12 cellular contexts compared by ENCODE assay signal in genomic region chrX:1492421-1493012, GRCh38. TPM values are rescaled to one million over a fixed set of nuclear protein-coding genes. Genes with fewer than 3 reads are reported as not detected.
A peak's percentile ranks its signal among the peaks of the same experiment; 100 is the strongest.
DNase-seq lines count a peak whose midpoint lies in the region; ATAC-seq and TF ChIP-seq lines count a peak whose summit lies in the region.
"Had no signal": no experiment of that assay in that cellular context is flagged by ENCODE, and none has a peak within 500 bp of the region (broad histone marks: within the 10 kb centered on the region; RNA-seq: fewer than 3 reads in every experiment).

No MANE protein-coding gene starts in this region.

- peaks cover 34 to 67% (median 62%) of the 10 kb centered on the region in 10 experiments for H3K4me1 ChIP-seq in BLaER1 treated with 17β-estradiol and CSF1 and Interleukin-3, amounts not matched to agents 10 nM and 100 nM
- no peaks in the 10 kb centered on the region for H3K4me1 ChIP-seq in right lobe of liver
- H3K4me1 ChIP-seq in mammary epithelial cell (ENCODE audit: insufficient read depth, low read length): no peaks in the 10 kb centered on the region
- H3K4me1 ChIP-seq: BE2C had no signal

- no peak overlapping the region for H3K4me3 ChIP-seq in BLaER1 treated with 17β-estradiol and CSF1 and Interleukin-3, amounts not matched to agents 10 nM and 100 nM
- H3K4me3 ChIP-seq in GM12865 (ENCODE audit: low read depth, low read length) (peak overlapping the region; percentile 64), right lobe of liver (no peak overlapping the region), mammary epithelial cell (replicated peaks in 1 of 3; ENCODE audit: insufficient read depth in 1 of 3, low read depth in 2 of 3, low read length in 3 of 3) (no peak overlapping the region)
- H3K4me3 ChIP-seq: cardiac muscle cell had no signal

- no peak overlapping the region for H3K27ac Mint-ChIP-seq in activated CD4-positive, alpha-beta memory T cell treated with anti-CD3 and anti-CD28 coated beads for 36 hours

- peaks cover 14% of the 10 kb centered on the region for H3K4me1 Mint-ChIP-seq in activated CD4-positive, alpha-beta memory T cell treated with anti-CD3 and anti-CD28 coated beads for 36 hours (ENCODE audit: low read depth)

- ATAC-seq in right lobe of liver (no peak), GM18511 (IDR thresholded peaks at IDR 0.05; ENCODE audit: unreplicated experiment) (no peak), HG02852 (IDR thresholded peaks at IDR 0.05; ENCODE audit: unreplicated experiment) (no peak)

- peak overlapping the region in 4 of 11 experiments; percentile 16 to 46 (median 36); a peak in 3 of 22 replicates for H3K9ac ChIP-seq in BLaER1 treated with 17β-estradiol and CSF1 and Interleukin-3, amounts not matched to agents 10 nM and 100 nM
- H3K9ac ChIP-seq in mammary epithelial cell (ENCODE audit: insufficient read depth, low read length): no peak overlapping the region

- intact Hi-C loops in activated CD4-positive, alpha-beta memory T cell treated with anti-CD3 and anti-CD28 coated beads for 36 hours (cut with micrococcal nuclease): loop anchor here (1.0 kb wide), 1 partner anchor 11 kb away; no protein-coding TSS in a partner anchor
- intact Hi-C loops in right lobe of liver (cut with DNase I) (no loop called here), mammary epithelial cell (cut with micrococcal nuclease) (no loop called here)

- peaks cover 17 to 69% (median 52%) of the 10 kb centered on the region in 11 experiments for H3K36me3 ChIP-seq in BLaER1 treated with 17β-estradiol and CSF1 and Interleukin-3, amounts not matched to agents 10 nM and 100 nM
- H3K36me3 ChIP-seq in right lobe of liver (no peaks in the 10 kb centered on the region), mammary epithelial cell (ENCODE audit: insufficient read depth, low read length) (no peaks in the 10 kb centered on the region)
- H3K36me3 ChIP-seq: BE2C, cardiac muscle cell had no signal

- TF ChIP-seq CTCF in GM12865 (IDR thresholded peaks at IDR 0.05; ENCODE audit: insufficient read depth, low read depth, low read length, missing control alignments): no peak
- TF ChIP-seq CTCF in right lobe of liver (IDR thresholded peaks at IDR 0.05): no peak
- no peak for TF ChIP-seq CTCF in RWPE1 (conservative IDR thresholded peaks at IDR 0.05; ENCODE audit: low read depth)
- TF ChIP-seq CTCF in mammary epithelial cell (conservative IDR thresholded peaks at IDR 0.05 in 1 of 2, IDR thresholded peaks at IDR 0.05 in 1 of 2; ENCODE audit: extremely low read depth in 1 of 2, insufficient read depth in 1 of 2, low read depth in 1 of 2, low read length in 2 of 2): no peak

- dilution Hi-C loops in mammary epithelial cell (cut with HindIII; ENCODE audit: low sequenced_read_pairs): no loop called here

- H3K4me2 ChIP-seq in BLaER1 treated with 17β-estradiol and CSF1 and Interleukin-3, amounts not matched to agents 10 nM and 100 nM: peak overlapping the region; percentile 31 to 72 (median 54); a peak in 20 of 22 replicates
- no peak overlapping the region for H3K4me2 ChIP-seq in mammary epithelial cell (ENCODE audit: insufficient read depth, low read depth, low read length)

- H3K36me3 Mint-ChIP-seq in activated CD4-positive, alpha-beta memory T cell treated with anti-CD3 and anti-CD28 coated beads for 36 hours: peaks cover 27% of the 10 kb centered on the region

- peaks cover 18% of the 10 kb centered on the region for H3K9me3 Mint-ChIP-seq in activated CD4-positive, alpha-beta memory T cell treated with anti-CD3 and anti-CD28 coated beads for 36 hours

- in situ Hi-C loops in mammary epithelial cell (cut with MboI; ENCODE audit: low sequenced_read_pairs in 2 of 2): no loop called here

- no peak for TF ChIP-seq POLR2A in right lobe of liver (IDR thresholded peaks at IDR 0.05)

- peaks cover 0 to 19% (median 6%) of the 10 kb centered on the region in 11 experiments; a peak in 10 of 22 replicates for H3K9me3 ChIP-seq in BLaER1 treated with 17β-estradiol and CSF1 and Interleukin-3, amounts not matched to agents 10 nM and 100 nM (replicated peaks in 1 of 11)
- H3K9me3 ChIP-seq in right lobe of liver (no peaks in the 10 kb centered on the region), mammary epithelial cell (replicated peaks; ENCODE audit: insufficient read depth, low read length) (peaks cover 26% of the 10 kb centered on the region)
- H3K9me3 ChIP-seq: BE2C had no signal

- peaks cover 0 to 83% (median 79%) of the 10 kb centered on the region in 11 experiments; a peak in 18 of 22 replicates for H4K20me1 ChIP-seq in BLaER1 treated with 17β-estradiol and CSF1 and Interleukin-3, amounts not matched to agents 10 nM and 100 nM
- no peaks in the 10 kb centered on the region for H4K20me1 ChIP-seq in mammary epithelial cell (ENCODE audit: insufficient read depth, low read length)

- no peak overlapping the region for H3K4me3 Mint-ChIP-seq in activated CD4-positive, alpha-beta memory T cell treated with anti-CD3 and anti-CD28 coated beads for 36 hours

- H3K79me2 ChIP-seq in mammary epithelial cell (ENCODE audit: insufficient read depth, low read length): no peaks in the 10 kb centered on the region

- no TSS peak for BruUV-seq in mammary epithelial cell (replicated peaks; lab: Mats Ljungman, UMichigan)

- CTCF ChIA-PET in activated CD4-positive, alpha-beta memory T cell treated with anti-CD3 and anti-CD28 coated beads for 36 hours (lab: Charles Lee): no interaction called here
- CTCF ChIA-PET in RWPE1 (lab: Yijun Ruan, JAX) (no interaction called here), mammary epithelial cell (lab: Charles Lee; ENCODE audit: low non-redundant PET) (no interaction called here)

- POLR2A ChIA-PET in activated CD4-positive, alpha-beta memory T cell treated with anti-CD3 and anti-CD28 coated beads for 36 hours (lab: Charles Lee): no interaction called here
- POLR2A ChIA-PET in RWPE1 (lab: Yijun Ruan, JAX; ENCODE audit: low non-redundant PET): no interaction called here

- no peaks in the 10 kb centered on the region for H3K27me3 Mint-ChIP-seq in activated CD4-positive, alpha-beta memory T cell treated with anti-CD3 and anti-CD28 coated beads for 36 hours

- peak overlapping the region in 4 of 11 experiments; percentile 0 to 52 (median 42); a peak in 6 of 22 replicates for H3K27ac ChIP-seq in BLaER1 treated with 17β-estradiol and CSF1 and Interleukin-3, amounts not matched to agents 10 nM and 100 nM
- H3K27ac ChIP-seq in right lobe of liver (no peak overlapping the region), RWPE1 (no peak overlapping the region), mammary epithelial cell (ENCODE audit: insufficient read depth, low read depth, low read length) (no peak overlapping the region)
- H3K27ac ChIP-seq: cardiac muscle cell had no signal

- H3K27me3 ChIP-seq in BLaER1 treated with 17β-estradiol and CSF1 and Interleukin-3, amounts not matched to agents 10 nM and 100 nM: no peaks in the 10 kb centered on the region
- H3K27me3 ChIP-seq in right lobe of liver (no peaks in the 10 kb centered on the region), mammary epithelial cell (ENCODE audit: insufficient read depth, low read length) (no peaks in the 10 kb centered on the region)
- H3K27me3 ChIP-seq: BE2C, cardiac muscle cell had no signal

- WGBS in right lobe of liver (ENCODE audit: insufficient coverage, low coverage, low lambda C conversion rate, missing lambda C conversion rate): 69% methylated on average over 4 of the region's 9 CpGs
- 97% methylated on average over 6 of the region's 9 CpGs for WGBS in mammary epithelial cell (ENCODE audit: low coverage, missing lambda C conversion rate)

- H2AFZ ChIP-seq in mammary epithelial cell (ENCODE audit: low read depth, low read length): no peak overlapping the region

- DNase-seq in GM12865 (ENCODE audit: low read depth) (no peak), right lobe of liver (peak in 2 of 3 donors; percentile 19 to 26), RWPE1 (ENCODE audit: low spot score) (no peak), mammary epithelial cell (no peak)
- DNase-seq in activated CD4-positive, alpha-beta memory T cell treated with anti-CD3 and anti-CD28 coated beads for 36 hours: peak; percentile 11

RNA-seq across cellular contexts. Expression of gene ASMTL, which starts 39.8 kb away (rescaled TPM):
- total RNA-seq in activated CD4-positive, alpha-beta memory T cell treated with anti-CD3 and anti-CD28 coated beads for 36 hours: 10 to 100 TPM; 65.2 to 67.4 TPM
- 10 to 100 TPM; 12.5 to 27.3 (median 18.6) TPM for total RNA-seq in right lobe of liver
- 10 to 100 TPM in 1 of 2 donors, 1 to 10 TPM in 1; 9.1 to 13.7 TPM for total RNA-seq in mammary epithelial cell
- 10.9 TPM for polyA plus RNA-seq in mammary epithelial cell
- 9.4 TPM for polyA minus RNA-seq in mammary epithelial cell

RNA-seq across cellular contexts. Expression of gene P2RY8, which starts 44.5 kb away (rescaled TPM):
- 10 to 100 TPM; 30.2 to 32.7 TPM for total RNA-seq in activated CD4-positive, alpha-beta memory T cell treated with anti-CD3 and anti-CD28 coated beads for 36 hours
- under 1 TPM; 0.37 to 0.87 (median 0.73) TPM for total RNA-seq in right lobe of liver
- total RNA-seq in mammary epithelial cell: not detected
- not detected for polyA plus RNA-seq in mammary epithelial cell
- not detected for polyA minus RNA-seq in mammary epithelial cell
- total RNA-seq: cardiac muscle cell, endothelial cell of umbilical vein, kidney epithelial cell had no signal
- polyA plus RNA-seq: cardiac muscle cell, endothelial cell of umbilical vein had no signal

Comparison
In these comparisons a context has a peak if more than half of its experiments do, and no peak if none do; other contexts are left out.
1. DNase-seq: peak in activated CD4-positive, alpha-beta memory T cell treated with anti-CD3 and anti-CD28 coated beads for 36 hours (single experiment) and right lobe of liver (2 of 3); none in GM12865 (single experiment), RWPE1 (single experiment) and mammary epithelial cell (single experiment).
2. RNA of gene P2RY8, which starts 44.5 kb away (total RNA-seq): 30.2 to 32.7 TPM in activated CD4-positive, alpha-beta memory T cell treated with anti-CD3 and anti-CD28 coated beads for 36 hours; 0.37 to 0.87 TPM in right lobe of liver and not detected in mammary epithelial cell; every median in the first group is over 10 times any median in the second.